Comparison of ENCODE assay signal across 1 cellular context in the genomic region with DNA sequence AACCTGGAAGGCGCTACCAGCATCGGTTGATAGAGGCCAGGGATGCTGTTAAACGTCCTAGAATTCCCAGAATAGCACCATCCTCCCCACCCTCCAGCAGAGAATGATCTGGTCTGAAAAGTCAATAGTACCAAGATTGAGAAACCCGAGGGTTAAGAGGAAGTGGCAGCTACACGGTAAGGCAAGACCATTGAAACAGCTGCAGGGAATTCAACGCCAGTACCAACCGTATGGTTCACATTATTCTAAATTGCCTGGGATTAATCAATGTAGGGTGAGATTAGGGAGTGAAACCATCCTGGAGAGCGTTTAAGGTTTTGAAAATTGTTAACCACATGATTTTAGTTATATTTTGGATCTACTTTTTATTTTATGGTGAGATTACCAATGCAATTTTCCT.
TF ChIP-seq lines count a peak whose summit lies in the region.

No MANE protein-coding gene starts in this region.

TF ChIP-seq in IMR-90, 13 proteins besides CTCF, POLR2A, EP300 and RAD21:
- TF ChIP-seq SMC3 (IDR thresholded peaks at IDR 0.05; ENCODE audit: low read depth, low read length), result no peak
- no peak for TF ChIP-seq FOS (IDR thresholded peaks at IDR 0.05; ENCODE audit: low read depth, low read length)
- TF ChIP-seq, protein P1, sequence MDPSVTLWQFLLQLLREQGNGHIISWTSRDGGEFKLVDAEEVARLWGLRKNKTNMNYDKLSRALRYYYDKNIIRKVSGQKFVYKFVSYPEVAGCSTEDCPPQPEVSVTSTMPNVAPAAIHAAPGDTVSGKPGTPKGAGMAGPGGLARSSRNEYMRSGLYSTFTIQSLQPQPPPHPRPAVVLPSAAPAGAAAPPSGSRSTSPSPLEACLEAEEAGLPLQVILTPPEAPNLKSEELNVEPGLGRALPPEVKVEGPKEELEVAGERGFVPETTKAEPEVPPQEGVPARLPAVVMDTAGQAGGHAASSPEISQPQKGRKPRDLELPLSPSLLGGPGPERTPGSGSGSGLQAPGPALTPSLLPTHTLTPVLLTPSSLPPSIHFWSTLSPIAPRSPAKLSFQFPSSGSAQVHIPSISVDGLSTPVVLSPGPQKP (IDR thresholded peaks at IDR 0.05; ENCODE audit: borderline replicate concordance, low read depth, low read length), result no peak
